Comparison of ENCODE assay signal across 8 cellular contexts in the genomic region with DNA sequence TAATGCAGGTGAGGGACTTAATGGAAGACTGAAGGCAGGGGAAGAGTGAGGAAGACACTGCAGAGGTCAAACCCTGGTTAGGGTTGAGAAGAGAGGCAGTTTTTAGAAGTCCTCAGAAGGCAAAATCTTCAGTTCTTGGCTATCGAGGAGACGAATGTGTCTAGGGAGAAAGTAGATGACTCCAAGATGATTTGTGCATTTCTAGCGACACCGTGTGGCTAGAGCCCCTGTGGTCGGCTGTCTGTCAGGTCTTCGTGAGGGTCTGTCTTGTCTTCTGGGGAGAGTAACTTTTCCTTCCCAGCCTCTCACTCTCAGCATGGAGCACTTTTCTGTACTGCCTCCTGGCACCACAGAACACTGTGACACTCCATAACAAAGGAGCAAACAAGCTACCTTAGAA.
A peak's percentile ranks its signal among the peaks of the same experiment; 100 is the strongest.
DNase-seq lines count a peak whose midpoint lies in the region; TF ChIP-seq lines count a peak whose summit lies in the region.

No MANE protein-coding gene starts in this region.

- DNase-seq in AG10803 (ENCODE audit: low read depth) (peak; percentile 6), GM13976 (ENCODE audit: low spot score) (peak; percentile 3), NCI-H69 (lab: John Stamatoyannopoulos, UW) (peak; percentile 6), colonic mucosa (peak; percentile 60), osteoblast (ENCODE audit: insufficient read length, low spot score, missing footprints) (peak; percentile 65), prostate gland (ENCODE audit: low spot score) (no peak), NCI-H510A (lab: John Stamatoyannopoulos, UW) (no peak)
- DNase-seq in CD4-positive, alpha-beta memory T cell = no peak

- no peak overlapping the region for H3K9ac ChIP-seq in colonic mucosa (ENCODE audit: low read depth in 2 of 2, low read length in 2 of 2)

- no peak overlapping the region for H3K4me3 ChIP-seq in AG10803 (ENCODE audit: low read length)
- H3K4me3 ChIP-seq in colonic mucosa = no peak overlapping the region
- no peak overlapping the region for H3K4me3 ChIP-seq in osteoblast (ENCODE audit: insufficient read depth, low read length)
- no peak overlapping the region for H3K4me3 ChIP-seq in CD4-positive, alpha-beta memory T cell (ENCODE audit: low read length in 2 of 2)
- H3K4me3 ChIP-seq in prostate gland = no peak overlapping the region

- no peak overlapping the region for H2AFZ ChIP-seq in osteoblast (ENCODE audit: low read length)

- no peaks in the 10 kb centered on the region for H4K20me1 ChIP-seq in osteoblast (ENCODE audit: insufficient read depth, low read length)

- CTCF ChIA-PET in CD4-positive, alpha-beta memory T cell (lab: Charles Lee; ENCODE audit: partially characterized antibody) = no interaction called here

- no peak overlapping the region for H3K4me2 ChIP-seq in osteoblast (ENCODE audit: insufficient read depth, low read length)

- H3K4me3 Mint-ChIP-seq in CD4-positive, alpha-beta memory T cell = no peak overlapping the region

- no peaks in the 10 kb centered on the region for H3K9me3 ChIP-seq in colonic mucosa
- no peaks in the 10 kb centered on the region for H3K9me3 ChIP-seq in osteoblast (ENCODE audit: low read depth, low read length)
- no peaks in the 10 kb centered on the region for H3K9me3 ChIP-seq in CD4-positive, alpha-beta memory T cell (ENCODE audit: control insufficient read depth in 1 of 2, low read length in 2 of 2)
- no peaks in the 10 kb centered on the region for H3K9me3 ChIP-seq in prostate gland

- TF ChIP-seq CTCF in AG10803 (conservative IDR thresholded peaks at IDR 0.05; ENCODE audit: low read length) = peak; percentile 50
- TF ChIP-seq CTCF in GM13976 (IDR thresholded peaks at IDR 0.05; ENCODE audit: borderline replicate concordance, control extremely low read depth, extremely low read depth, insufficient read depth, missing control alignments) = peak; percentile 17
- no peak for TF ChIP-seq CTCF in colonic mucosa (IDR thresholded peaks at IDR 0.05)
- peak; percentile 44 for TF ChIP-seq CTCF in osteoblast (IDR thresholded peaks at IDR 0.05; ENCODE audit: extremely low read depth, low read depth, low read length)
- peak in 2 of 4 experiments; percentile 16 to 37 for TF ChIP-seq CTCF in prostate gland (IDR thresholded peaks at IDR 0.05)

- no peaks in the 10 kb centered on the region for H3K36me3 Mint-ChIP-seq in CD4-positive, alpha-beta memory T cell

- peaks cover 0 to 2% (median 0%) of the 10 kb centered on the region in 8 donors for H3K9me3 Mint-ChIP-seq in CD4-positive, alpha-beta memory T cell

- in situ Hi-C loops in GM13976 (cut with MboI; ENCODE audit: low sequenced_read_pairs, unreplicated experiment) = no loop called here

- no peaks in the 10 kb centered on the region for H3K4me1 Mint-ChIP-seq in CD4-positive, alpha-beta memory T cell

- WGBS in prostate gland = 28% methylated on average over 6 of the region's 6 CpGs

- H3K79me2 ChIP-seq in osteoblast (ENCODE audit: insufficient read depth, low read length) = no peaks in the 10 kb centered on the region

- H3K27me3 ChIP-seq in colonic mucosa (no peaks in the 10 kb centered on the region), osteoblast (ENCODE audit: insufficient read depth, low read length) (no peaks in the 10 kb centered on the region), prostate gland (replicated peaks; ENCODE audit: insufficient read depth) (no peaks in the 10 kb centered on the region)
- no peaks in the 10 kb centered on the region for H3K27me3 ChIP-seq in CD4-positive, alpha-beta memory T cell (ENCODE audit: insufficient read depth, low read length)

- intact Hi-C loops in colonic mucosa (cut with DNase I) (loop anchor here (5.0 kb wide), 1 partner anchor 266 kb away; no protein-coding TSS in a partner anchor), prostate gland (cut with DNase I) (loop anchor here (10.0 kb wide), 2 partner anchors 144 to 264 kb away; no protein-coding TSS in a partner anchor)
- intact Hi-C loops in CD4-positive, alpha-beta memory T cell (cut with micrococcal nuclease) = no loop called here

- peak overlapping the region in 1 of 7 donors; percentile 1 for H3K27ac Mint-ChIP-seq in CD4-positive, alpha-beta memory T cell

- POLR2A ChIA-PET in CD4-positive, alpha-beta memory T cell (lab: Charles Lee; ENCODE audit: partially characterized antibody) = no interaction called here

- H3K27ac ChIP-seq in colonic mucosa (no peak overlapping the region), osteoblast (ENCODE audit: low read depth, low read length) (no peak overlapping the region), prostate gland (no peak overlapping the region)
- H3K27ac ChIP-seq in CD4-positive, alpha-beta memory T cell (ENCODE audit: low read depth, low read length) = no peak overlapping the region

- H3K4me1 ChIP-seq in colonic mucosa (peaks cover 4% of the 10 kb centered on the region), osteoblast (ENCODE audit: insufficient read depth, low read length) (no peaks in the 10 kb centered on the region), prostate gland (replicated peaks) (no peaks in the 10 kb centered on the region)
- H3K4me1 ChIP-seq in CD4-positive, alpha-beta memory T cell (ENCODE audit: insufficient read depth, low read length) = no peaks in the 10 kb centered on the region

- peaks cover 4% of the 10 kb centered on the region in 2 donors for H3K27me3 Mint-ChIP-seq in CD4-positive, alpha-beta memory T cell

- H3K36me3 ChIP-seq in colonic mucosa (no peaks in the 10 kb centered on the region), osteoblast (ENCODE audit: insufficient read depth, low read length) (no peaks in the 10 kb centered on the region), prostate gland (no peaks in the 10 kb centered on the region)
- H3K36me3 ChIP-seq in CD4-positive, alpha-beta memory T cell (ENCODE audit: insufficient read depth, low read length) = no peaks in the 10 kb centered on the region

- no peak for TF ChIP-seq POLR2A in prostate gland (IDR thresholded peaks at IDR 0.05)

Comparison
In these comparisons a context has a peak if more than half of its experiments do, and no peak if none do; other contexts are left out.
1. DNase-seq: peak in AG10803 (single experiment), GM13976 (single experiment), NCI-H69 (single experiment), colonic mucosa (single experiment) and osteoblast (single experiment); none in CD4-positive, alpha-beta memory T cell (0 of 5), prostate gland (single experiment) and NCI-H510A (single experiment).